Comparison of ENCODE assay signal across 8 cellular contexts in genomic region chr16:88769617-88770458, GRCh38. TPM values are rescaled to one million over a fixed set of nuclear protein-coding genes. Genes with fewer than 3 reads are reported as not detected.
A peak's percentile ranks its signal among the peaks of the same experiment; 100 is the strongest.
DNase-seq lines count a peak whose midpoint lies in the region; ATAC-seq and TF ChIP-seq lines count a peak whose summit lies in the region.

No MANE protein-coding gene starts in this region.

- peaks cover 22 to 36% (median 24%) of the 10 kb centered on the region in 3 donors for H3K4me1 Mint-ChIP-seq in IgD-negative memory B cell
- peaks cover 33% of the 10 kb centered on the region for H3K4me1 Mint-ChIP-seq in activated naive CD8-positive, alpha-beta T cell treated with anti-CD3 and anti-CD28 coated beads, Interleukin-2, amount 50 U/mL, for 24 hours

- TF ChIP-seq POLR2A in testis (IDR thresholded peaks at IDR 0.05): no peak

- H3K27ac ChIP-seq in lower lobe of right lung: peak overlapping the region; percentile 77
- H3K27ac ChIP-seq in testis: no peak overlapping the region

- H3K27me3 Mint-ChIP-seq in IgD-negative memory B cell: no peaks in the 10 kb centered on the region
- H3K27me3 Mint-ChIP-seq in activated naive CD8-positive, alpha-beta T cell treated with anti-CD3 and anti-CD28 coated beads, Interleukin-2, amount 50 U/mL, for 24 hours: no peaks in the 10 kb centered on the region

- no peaks in the 10 kb centered on the region for H3K9me3 Mint-ChIP-seq in IgD-negative memory B cell
- H3K9me3 Mint-ChIP-seq in activated naive CD8-positive, alpha-beta T cell treated with anti-CD3 and anti-CD28 coated beads, Interleukin-2, amount 50 U/mL, for 24 hours: no peaks in the 10 kb centered on the region

- TF ChIP-seq CTCF in lower lobe of right lung (IDR thresholded peaks at IDR 0.05): no peak
- TF ChIP-seq CTCF in testis (IDR thresholded peaks at IDR 0.05): no peak

- H3K27me3 ChIP-seq in lower lobe of right lung (ENCODE audit: low read depth): no peaks in the 10 kb centered on the region
- H3K27me3 ChIP-seq in testis: no peaks in the 10 kb centered on the region

- intact Hi-C loops in lower lobe of right lung (cut with DNase I) (no loop called here), testis (cut with DNase I; ENCODE audit: low total_unique reads) (no loop called here)

- peak overlapping the region in 2 of 3 donors; percentile 48 to 91 for H3K27ac Mint-ChIP-seq in IgD-negative memory B cell
- no peak overlapping the region for H3K27ac Mint-ChIP-seq in activated naive CD8-positive, alpha-beta T cell treated with anti-CD3 and anti-CD28 coated beads, Interleukin-2, amount 50 U/mL, for 24 hours

- H3K4me3 Mint-ChIP-seq in IgD-negative memory B cell: peak overlapping the region in 2 of 4 donors; percentile 68 to 85
- no peak overlapping the region for H3K4me3 Mint-ChIP-seq in activated naive CD8-positive, alpha-beta T cell treated with anti-CD3 and anti-CD28 coated beads, Interleukin-2, amount 50 U/mL, for 24 hours

- H3K36me3 ChIP-seq in lower lobe of right lung (peaks cover 6% of the 10 kb centered on the region), testis (ENCODE audit: low read depth, missing control alignments) (no peaks in the 10 kb centered on the region)

- ATAC-seq in activated naive CD8-positive, alpha-beta T cell treated with anti-CD3 and anti-CD28 coated beads, Interleukin-2, amount 50 U/mL, for 24 hours: peak; percentile 38
- ATAC-seq in lower lobe of right lung: peak; percentile 64 to 68
- ATAC-seq in GM18861 (IDR thresholded peaks at IDR 0.05; ENCODE audit: unreplicated experiment): no peak

- in situ Hi-C loops in G401 (cut with HindIII; ENCODE audit: low sequenced_read_pairs): no loop called here

- H3K4me3 ChIP-seq in lower lobe of right lung (peak overlapping the region; percentile 32), testis (no peak overlapping the region)

- 73 to 87% methylated on average over 10 to 30 of the region's 30 CpGs for WGBS in testis, 2 donors

- H3K4me1 ChIP-seq in lower lobe of right lung (peaks cover 89% of the 10 kb centered on the region), testis (peaks cover 40% of the 10 kb centered on the region)

- H3K9me3 ChIP-seq in lower lobe of right lung (no peaks in the 10 kb centered on the region), testis (no peaks in the 10 kb centered on the region)

- no peaks in the 10 kb centered on the region for H3K36me3 Mint-ChIP-seq in IgD-negative memory B cell
- no peaks in the 10 kb centered on the region for H3K36me3 Mint-ChIP-seq in activated naive CD8-positive, alpha-beta T cell treated with anti-CD3 and anti-CD28 coated beads, Interleukin-2, amount 50 U/mL, for 24 hours (ENCODE audit: low read depth)

- peak; percentile 77 for DNase-seq in G401 (ENCODE audit: low spot score)
- peak; percentile 42 for DNase-seq in activated naive CD8-positive, alpha-beta T cell treated with anti-CD3 and anti-CD28 coated beads, Interleukin-2, amount 50 U/mL, for 24 hours
- peak; percentile 82 for DNase-seq in lower lobe of right lung
- no peak for DNase-seq in testis
- DNase-seq in middle frontal gyrus (ENCODE audit: extremely low spot score, low spot score): no peak
- DNase-seq in DMS79 treated with DMSO at 0.1 percent for 48 hours (lab: John Stamatoyannopoulos, UW): no peak

RNA-seq across cellular contexts. Expression of gene PIEZO1, which starts 15.2 kb away (rescaled TPM):
- total RNA-seq in G401 (2014; rRNA removed; shearing (Covaris generic)): 69.8 and 75.6 TPM in 2 replicates
- polyA plus RNA-seq in IgD-negative memory B cell (33.4 TPM), testis (ENCODE audit: insufficient read depth, low read depth, low replicate concordance) (24.2 TPM)
- total RNA-seq in lower lobe of right lung (164 TPM), testis (10 to 100 TPM; 40.7 to 44.5 TPM)

RNA-seq across cellular contexts. Expression of gene CDT1, which starts 33.8 kb away (rescaled TPM):
- total RNA-seq in G401 (2014; rRNA removed; shearing (Covaris generic)): 32.8 and 36.6 TPM in 2 replicates
- polyA plus RNA-seq in IgD-negative memory B cell (0.20 TPM), testis (ENCODE audit: insufficient read depth, low read depth, low replicate concordance) (11.9 TPM)
- total RNA-seq in lower lobe of right lung (3.5 TPM), testis (10 to 100 TPM; 14.9 to 19.1 TPM)

RNA-seq across cellular contexts. Expression of gene APRT, which starts 41.9 kb away (rescaled TPM):
- 266 and 349 TPM in 2 replicates for total RNA-seq in G401 (2014; rRNA removed; shearing (Covaris generic))
- polyA plus RNA-seq in IgD-negative memory B cell: 416 TPM
- total RNA-seq in lower lobe of right lung: 87.8 TPM
- total RNA-seq in testis: 10 to 100 TPM; 62.1 to 82.1 TPM
- polyA plus RNA-seq in testis (ENCODE audit: insufficient read depth, low read depth, low replicate concordance): 86.0 TPM

Comparison
In these comparisons a context has a peak if more than half of its experiments do, and no peak if none do; other contexts are left out.
1. DNase-seq: peak in G401 (single experiment), activated naive CD8-positive, alpha-beta T cell treated with anti-CD3 and anti-CD28 coated beads, Interleukin-2, amount 50 U/mL, for 24 hours (single experiment) and lower lobe of right lung (single experiment); none in testis (single experiment), middle frontal gyrus (single experiment) and DMS79 treated with DMSO at 0.1 percent for 48 hours (single experiment).